ENCODE assay signal across 1 cellular context in genomic region chr3:150612494-150612893, GRCh38.
TF ChIP-seq lines count a peak whose summit lies in the region.

No MANE protein-coding gene starts in this region.

TF ChIP-seq in K562, 482 proteins besides CTCF, POLR2A, EP300 and RAD21:
- no peak for TF ChIP-seq SIN3A (IDR thresholded peaks at IDR 0.05; ENCODE audit: borderline replicate concordance in 2 of 2, control insufficient read depth in 1 of 2, low read depth in 2 of 2, low read length in 2 of 2)
- TF ChIP-seq RBBP5 (IDR thresholded peaks at IDR 0.05; ENCODE audit: borderline replicate concordance, insufficient read depth, low read length, poor library complexity, severe bottlenecking): no peak
TF ChIP-seq in K562: peak in this region for 0.
